ENCODE assay signal across 8 cellular contexts in genomic region chr17:57256708-57257112, GRCh38. TPM values are rescaled to one million over a fixed set of nuclear protein-coding genes. Genes with fewer than 3 reads are reported as not detected.
DNase-seq lines count a peak whose midpoint lies in the region; ATAC-seq and TF ChIP-seq lines count a peak whose summit lies in the region.

No MANE protein-coding gene starts in this region.

- H3K27me3 Mint-ChIP-seq in progenitor cell of endocrine pancreas = no peaks in the 10 kb centered on the region

- peak overlapping the region; percentile 81 for H3K4me3 ChIP-seq in BE2C (ENCODE audit: low read depth, low read length)

- H3K9me3 Mint-ChIP-seq in progenitor cell of endocrine pancreas (ENCODE audit: low read depth) = no peaks in the 10 kb centered on the region

- H3K4me1 ChIP-seq in BE2C = peaks cover 7% of the 10 kb centered on the region; the same call in 1 of the 2 replicates

- H3K9me3 ChIP-seq in BE2C = no peaks in the 10 kb centered on the region

- peak overlapping the region; percentile 97 for H3K27ac Mint-ChIP-seq in progenitor cell of endocrine pancreas

- ATAC-seq in GM21529 (IDR thresholded peaks at IDR 0.05; ENCODE audit: unreplicated experiment) = peak; percentile 3
- no peak for ATAC-seq in GM18907 (IDR thresholded peaks at IDR 0.05; ENCODE audit: unreplicated experiment)

- H3K36me3 ChIP-seq in BE2C = peaks cover 26% of the 10 kb centered on the region

- H3K27me3 ChIP-seq in BE2C = no peaks in the 10 kb centered on the region

- peak overlapping the region; percentile 93 for H3K4me3 Mint-ChIP-seq in progenitor cell of endocrine pancreas (ENCODE audit: low read depth)

- H3K36me3 Mint-ChIP-seq in progenitor cell of endocrine pancreas (ENCODE audit: insufficient read depth) = peaks cover 8% of the 10 kb centered on the region

- H3K4me1 Mint-ChIP-seq in progenitor cell of endocrine pancreas (ENCODE audit: low read depth) = peaks cover 36% of the 10 kb centered on the region

- TF ChIP-seq CTCF in BE2C (IDR thresholded peaks at IDR 0.05; ENCODE audit: low read depth, low read length) (no peak), progenitor cell of endocrine pancreas (IDR thresholded peaks at IDR 0.05; ENCODE audit: unreplicated experiment) (no peak)

- DNase-seq in BE2C (no peak), NCI-H460 (ENCODE audit: extremely low read depth, low read depth) (peak; percentile 5), glomerular visceral epithelial cell (ENCODE audit: extremely low spot score) (peak; percentile 22), progenitor cell of endocrine pancreas (ENCODE audit: low spot score, unreplicated experiment) (peak; percentile 12), dedifferentiated amniotic fluid mesenchymal stem cell (ENCODE audit: extremely low spot score) (no peak)
- DNase-seq in activated gamma-delta T cell treated with anti-CD3 and anti-CD28 coated beads, Interleukin-2, amount 50 U/mL, for 16 hours (ENCODE audit: low read depth) = peak; percentile 32

RNA-seq across cellular contexts. Expression of gene MSI2, which starts 0.4 kb away (rescaled TPM):
- 54.7 TPM for polyA plus RNA-seq in BE2C (2012; ENCODE audit: insufficient read depth, insufficient read length, low read depth)
- total RNA-seq in NCI-H460 (2014; rRNA removed; shearing (Covaris generic)) = 24.7 and 29.5 TPM in 2 replicates
- 24.7 and 29.3 TPM in 2 replicates for polyA plus RNA-seq in NCI-H460 (2014; cell fraction: nucleus; rRNA removed)
- total RNA-seq in progenitor cell of endocrine pancreas = 161 and 164 TPM in 2 replicates

Comparison
In these comparisons a context has a peak if more than half of its experiments do, and no peak if none do; other contexts are left out.
1. DNase-seq: peak in NCI-H460 (single experiment), activated gamma-delta T cell treated with anti-CD3 and anti-CD28 coated beads, Interleukin-2, amount 50 U/mL, for 16 hours (single experiment), glomerular visceral epithelial cell (single experiment) and progenitor cell of endocrine pancreas (single experiment); none in BE2C (single experiment) and dedifferentiated amniotic fluid mesenchymal stem cell (single experiment).